Comparison of ENCODE assay signal across 1 cellular context in the genomic region with DNA sequence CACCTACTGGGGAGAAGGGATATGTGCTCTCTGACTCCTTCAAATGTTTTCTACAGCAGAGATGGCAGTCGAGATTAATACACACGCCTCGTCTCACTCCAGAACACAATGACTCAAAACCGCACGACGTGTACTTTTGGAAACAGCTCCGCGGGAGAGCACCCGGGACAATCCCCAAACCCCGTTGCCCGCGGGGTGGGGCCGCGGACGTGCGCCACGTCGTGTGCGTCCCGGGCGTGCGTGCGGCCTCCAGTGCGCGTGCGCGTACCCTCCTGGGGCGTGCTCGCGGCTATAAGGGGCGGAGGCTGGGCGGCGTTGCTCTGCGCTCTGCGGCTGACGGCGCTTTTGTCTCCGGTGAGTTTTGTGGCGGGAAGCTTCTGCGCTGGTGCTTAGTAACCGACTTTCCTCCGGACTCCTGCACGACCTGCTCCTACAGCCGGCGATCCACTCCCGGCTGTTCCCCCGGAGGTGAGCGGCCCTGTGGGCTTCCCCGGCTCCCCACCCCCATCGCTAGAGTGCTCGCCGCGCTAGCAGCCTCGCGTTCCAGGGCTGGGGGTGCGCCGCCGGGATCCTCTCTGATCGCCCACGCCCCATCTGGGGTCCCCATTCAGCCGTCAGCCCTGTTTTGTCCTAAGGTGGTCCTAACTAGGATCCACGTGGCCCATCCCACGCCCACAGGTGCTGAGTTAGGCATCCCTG.
A peak's percentile ranks its signal among the peaks of the same experiment; 100 is the strongest.
TF ChIP-seq lines count a peak whose summit lies in the region.

A gene with protein sequence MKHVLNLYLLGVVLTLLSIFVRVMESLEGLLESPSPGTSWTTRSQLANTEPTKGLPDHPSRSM (plus strand): TSS at position 323 of the 699 bp plus-strand sequence. CDS start 1,391 bp downstream, outside the sequence.

TF ChIP-seq in K562, 482 proteins besides CTCF, POLR2A, EP300 and RAD21 (continued from another document and continues in another):
- TF ChIP-seq, protein P1, sequence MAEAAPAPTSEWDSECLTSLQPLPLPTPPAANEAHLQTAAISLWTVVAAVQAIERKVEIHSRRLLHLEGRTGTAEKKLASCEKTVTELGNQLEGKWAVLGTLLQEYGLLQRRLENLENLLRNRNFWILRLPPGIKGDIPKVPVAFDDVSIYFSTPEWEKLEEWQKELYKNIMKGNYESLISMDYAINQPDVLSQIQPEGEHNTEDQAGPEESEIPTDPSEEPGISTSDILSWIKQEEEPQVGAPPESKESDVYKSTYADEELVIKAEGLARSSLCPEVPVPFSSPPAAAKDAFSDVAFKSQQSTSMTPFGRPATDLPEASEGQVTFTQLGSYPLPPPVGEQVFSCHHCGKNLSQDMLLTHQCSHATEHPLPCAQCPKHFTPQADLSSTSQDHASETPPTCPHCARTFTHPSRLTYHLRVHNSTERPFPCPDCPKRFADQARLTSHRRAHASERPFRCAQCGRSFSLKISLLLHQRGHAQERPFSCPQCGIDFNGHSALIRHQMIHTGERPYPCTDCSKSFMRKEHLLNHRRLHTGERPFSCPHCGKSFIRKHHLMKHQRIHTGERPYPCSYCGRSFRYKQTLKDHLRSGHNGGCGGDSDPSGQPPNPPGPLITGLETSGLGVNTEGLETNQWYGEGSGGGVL (CRISPR knock-in tag; IDR thresholded peaks at IDR 0.05) = no peak
- TF ChIP-seq ZNF586 (CRISPR knock-in tag; conservative IDR thresholded peaks at IDR 0.05) (no peak), TBL1XR1 (IDR thresholded peaks at IDR 0.05; ENCODE audit: low read length in 2 of 2) (peak in 1 of 2 experiments; percentile 68; a peak in 2 of 4 replicates), ZFP1 (CRISPR knock-in tag; IDR thresholded peaks at IDR 0.05) (no peak), ZNF140 (CRISPR knock-in tag; IDR thresholded peaks at IDR 0.05) (no peak), ZNF384 (IDR thresholded peaks at IDR 0.05; ENCODE audit: low read depth, low read length) (peak; percentile 28; the same call in 1 of the 2 replicates), ETV1 (tag; conservative IDR thresholded peaks at IDR 0.05; ENCODE audit: low read depth) (no peak), ZNF143 (CRISPR knock-in tag; IDR thresholded peaks at IDR 0.05) (no peak), PRPF4 (IDR thresholded peaks at IDR 0.05; ENCODE audit: insufficient read depth, low read depth, low read length, poor library complexity, severe bottlenecking) (no peak), BACH1 (tag; IDR thresholded peaks at IDR 0.05) (no peak), ZNF707 (CRISPR knock-in tag; conservative IDR thresholded peaks at IDR 0.05) (no peak), RUNX1 (IDR thresholded peaks at IDR 0.05; ENCODE audit: low read depth) (no peak), NFXL1 (CRISPR knock-in tag; IDR thresholded peaks at IDR 0.05) (no peak), ZNF3 (CRISPR knock-in tag; IDR thresholded peaks at IDR 0.05) (no peak), GTF2E2 (tag; IDR thresholded peaks at IDR 0.05) (no peak; the same call in 1 of the 2 replicates), SNIP1 (IDR thresholded peaks at IDR 0.05; ENCODE audit: low read depth) (no peak), ZNF224 (CRISPR knock-in tag; IDR thresholded peaks at IDR 0.05) (peak; percentile 22; the same call in 1 of the 2 replicates), COPS2 (conservative IDR thresholded peaks at IDR 0.05) (no peak), ESRRA (IDR thresholded peaks at IDR 0.05; ENCODE audit: borderline replicate concordance, low read depth) (peak; percentile 90), PHB (CRISPR knock-in tag; IDR thresholded peaks at IDR 0.05) (no peak), GATA2 (CRISPR knock-in tag; IDR thresholded peaks at IDR 0.05) (peak; percentile 95), CCNT2 (IDR thresholded peaks at IDR 0.05; ENCODE audit: borderline replicate concordance, extremely low read depth, insufficient read length, low read depth, low read length) (peak; percentile 96), ZNF551 (CRISPR knock-in tag; IDR thresholded peaks at IDR 0.05) (no peak), POLR2B (IDR thresholded peaks at IDR 0.05; ENCODE audit: low read depth, partially characterized antibody) (peak; percentile 83), TAF9B (IDR thresholded peaks at IDR 0.05; ENCODE audit: partially characterized antibody) (no peak), KLF1 (tag; IDR thresholded peaks at IDR 0.05) (peak; percentile 72; the same call in 1 of the 2 replicates), SRSF7 (optimal IDR thresholded peaks at IDR 0.05; ENCODE audit: low read depth, low read length) (no peak), ZNF253 (CRISPR knock-in tag; conservative IDR thresholded peaks at IDR 0.05) (no peak), ZNF57 (CRISPR knock-in tag; IDR thresholded peaks at IDR 0.05) (no peak), MYBL2 (IDR thresholded peaks at IDR 0.05; ENCODE audit: low read depth) (no peak), MYBL2 (CRISPR knock-in tag; IDR thresholded peaks at IDR 0.05; ENCODE audit: borderline replicate concordance) (no peak), TEAD1 (CRISPR knock-in tag; IDR thresholded peaks at IDR 0.05) (peak in 1 of 2 experiments; percentile 88; a peak in 2 of 4 replicates), PHF20 (IDR thresholded peaks at IDR 0.05; ENCODE audit: partially characterized antibody) (peak; percentile 51), ZNF431 (CRISPR knock-in tag; IDR thresholded peaks at IDR 0.05) (peak; percentile 58; the same call in 1 of the 2 replicates), SIN3A (IDR thresholded peaks at IDR 0.05; ENCODE audit: borderline replicate concordance in 2 of 2, control insufficient read depth in 1 of 2, low read depth in 2 of 2, low read length in 2 of 2) (peak; percentile 70 to 80; a peak in 3 of 4 replicates)
- TF ChIP-seq, protein P2, sequence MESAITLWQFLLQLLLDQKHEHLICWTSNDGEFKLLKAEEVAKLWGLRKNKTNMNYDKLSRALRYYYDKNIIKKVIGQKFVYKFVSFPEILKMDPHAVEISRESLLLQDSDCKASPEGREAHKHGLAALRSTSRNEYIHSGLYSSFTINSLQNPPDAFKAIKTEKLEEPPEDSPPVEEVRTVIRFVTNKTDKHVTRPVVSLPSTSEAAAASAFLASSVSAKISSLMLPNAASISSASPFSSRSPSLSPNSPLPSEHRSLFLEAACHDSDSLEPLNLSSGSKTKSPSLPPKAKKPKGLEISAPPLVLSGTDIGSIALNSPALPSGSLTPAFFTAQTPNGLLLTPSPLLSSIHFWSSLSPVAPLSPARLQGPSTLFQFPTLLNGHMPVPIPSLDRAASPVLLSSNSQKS (CRISPR knock-in tag; IDR thresholded peaks at IDR 0.05) = no peak
- TF ChIP-seq, protein P3, sequence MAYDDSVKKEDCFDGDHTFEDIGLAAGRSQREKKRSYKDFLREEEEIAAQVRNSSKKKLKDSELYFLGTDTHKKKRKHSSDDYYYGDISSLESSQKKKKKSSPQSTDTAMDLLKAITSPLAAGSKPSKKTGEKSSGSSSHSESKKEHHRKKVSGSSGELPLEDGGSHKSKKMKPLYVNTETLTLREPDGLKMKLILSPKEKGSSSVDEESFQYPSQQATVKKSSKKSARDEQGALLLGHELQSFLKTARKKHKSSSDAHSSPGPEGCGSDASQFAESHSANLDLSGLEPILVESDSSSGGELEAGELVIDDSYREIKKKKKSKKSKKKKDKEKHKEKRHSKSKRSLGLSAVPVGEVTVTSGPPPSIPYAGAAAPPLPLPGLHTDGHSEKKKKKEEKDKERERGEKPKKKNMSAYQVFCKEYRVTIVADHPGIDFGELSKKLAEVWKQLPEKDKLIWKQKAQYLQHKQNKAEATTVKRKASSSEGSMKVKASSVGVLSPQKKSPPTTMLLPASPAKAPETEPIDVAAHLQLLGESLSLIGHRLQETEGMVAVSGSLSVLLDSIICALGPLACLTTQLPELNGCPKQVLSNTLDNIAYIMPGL (CRISPR knock-in tag; IDR thresholded peaks at IDR 0.05) = peak; percentile 75; the same call in 1 of the 2 replicates
- TF ChIP-seq, protein P4, sequence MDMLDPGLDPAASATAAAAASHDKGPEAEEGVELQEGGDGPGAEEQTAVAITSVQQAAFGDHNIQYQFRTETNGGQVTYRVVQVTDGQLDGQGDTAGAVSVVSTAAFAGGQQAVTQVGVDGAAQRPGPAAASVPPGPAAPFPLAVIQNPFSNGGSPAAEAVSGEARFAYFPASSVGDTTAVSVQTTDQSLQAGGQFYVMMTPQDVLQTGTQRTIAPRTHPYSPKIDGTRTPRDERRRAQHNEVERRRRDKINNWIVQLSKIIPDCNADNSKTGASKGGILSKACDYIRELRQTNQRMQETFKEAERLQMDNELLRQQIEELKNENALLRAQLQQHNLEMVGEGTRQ (CRISPR knock-in tag; IDR thresholded peaks at IDR 0.05) = no peak
- TF ChIP-seq, protein P5, sequence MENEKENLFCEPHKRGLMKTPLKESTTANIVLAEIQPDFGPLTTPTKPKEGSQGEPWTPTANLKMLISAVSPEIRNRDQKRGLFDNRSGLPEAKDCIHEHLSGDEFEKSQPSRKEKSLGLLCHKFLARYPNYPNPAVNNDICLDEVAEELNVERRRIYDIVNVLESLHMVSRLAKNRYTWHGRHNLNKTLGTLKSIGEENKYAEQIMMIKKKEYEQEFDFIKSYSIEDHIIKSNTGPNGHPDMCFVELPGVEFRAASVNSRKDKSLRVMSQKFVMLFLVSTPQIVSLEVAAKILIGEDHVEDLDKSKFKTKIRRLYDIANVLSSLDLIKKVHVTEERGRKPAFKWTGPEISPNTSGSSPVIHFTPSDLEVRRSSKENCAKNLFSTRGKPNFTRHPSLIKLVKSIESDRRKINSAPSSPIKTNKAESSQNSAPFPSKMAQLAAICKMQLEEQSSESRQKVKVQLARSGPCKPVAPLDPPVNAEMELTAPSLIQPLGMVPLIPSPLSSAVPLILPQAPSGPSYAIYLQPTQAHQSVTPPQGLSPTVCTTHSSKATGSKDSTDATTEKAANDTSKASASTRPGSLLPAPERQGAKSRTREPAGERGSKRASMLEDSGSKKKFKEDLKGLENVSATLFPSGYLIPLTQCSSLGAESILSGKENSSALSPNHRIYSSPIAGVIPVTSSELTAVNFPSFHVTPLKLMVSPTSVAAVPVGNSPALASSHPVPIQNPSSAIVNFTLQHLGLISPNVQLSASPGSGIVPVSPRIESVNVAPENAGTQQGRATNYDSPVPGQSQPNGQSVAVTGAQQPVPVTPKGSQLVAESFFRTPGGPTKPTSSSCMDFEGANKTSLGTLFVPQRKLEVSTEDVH (IDR thresholded peaks at IDR 0.05; ENCODE audit: low read depth, partially characterized antibody) = peak; percentile 79
- TF ChIP-seq, protein P6, sequence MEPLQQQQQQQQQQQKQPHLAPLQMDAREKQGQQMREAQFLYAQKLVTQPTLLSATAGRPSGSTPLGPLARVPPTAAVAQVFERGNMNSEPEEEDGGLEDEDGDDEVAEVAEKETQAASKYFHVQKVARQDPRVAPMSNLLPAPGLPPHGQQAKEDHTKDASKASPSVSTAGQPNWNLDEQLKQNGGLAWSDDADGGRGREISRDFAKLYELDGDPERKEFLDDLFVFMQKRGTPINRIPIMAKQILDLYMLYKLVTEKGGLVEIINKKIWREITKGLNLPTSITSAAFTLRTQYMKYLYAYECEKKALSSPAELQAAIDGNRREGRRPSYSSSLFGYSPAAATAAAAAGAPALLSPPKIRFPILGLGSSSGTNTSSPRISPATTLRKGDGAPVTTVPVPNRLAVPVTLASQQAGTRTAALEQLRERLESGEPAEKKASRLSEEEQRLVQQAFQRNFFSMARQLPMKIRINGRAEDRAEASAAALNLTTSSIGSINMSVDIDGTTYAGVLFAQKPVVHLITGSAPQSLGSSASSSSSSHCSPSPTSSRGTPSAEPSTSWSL (CRISPR knock-in tag; IDR thresholded peaks at IDR 0.05; ENCODE audit: borderline replicate concordance) = no peak
- TF ChIP-seq, protein P7, sequence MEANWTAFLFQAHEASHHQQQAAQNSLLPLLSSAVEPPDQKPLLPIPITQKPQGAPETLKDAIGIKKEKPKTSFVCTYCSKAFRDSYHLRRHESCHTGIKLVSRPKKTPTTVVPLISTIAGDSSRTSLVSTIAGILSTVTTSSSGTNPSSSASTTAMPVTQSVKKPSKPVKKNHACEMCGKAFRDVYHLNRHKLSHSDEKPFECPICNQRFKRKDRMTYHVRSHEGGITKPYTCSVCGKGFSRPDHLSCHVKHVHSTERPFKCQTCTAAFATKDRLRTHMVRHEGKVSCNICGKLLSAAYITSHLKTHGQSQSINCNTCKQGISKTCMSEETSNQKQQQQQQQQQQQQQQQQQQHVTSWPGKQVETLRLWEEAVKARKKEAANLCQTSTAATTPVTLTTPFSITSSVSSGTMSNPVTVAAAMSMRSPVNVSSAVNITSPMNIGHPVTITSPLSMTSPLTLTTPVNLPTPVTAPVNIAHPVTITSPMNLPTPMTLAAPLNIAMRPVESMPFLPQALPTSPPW (CRISPR knock-in tag; IDR thresholded peaks at IDR 0.05) = peak; percentile 94
- TF ChIP-seq, protein P8, sequence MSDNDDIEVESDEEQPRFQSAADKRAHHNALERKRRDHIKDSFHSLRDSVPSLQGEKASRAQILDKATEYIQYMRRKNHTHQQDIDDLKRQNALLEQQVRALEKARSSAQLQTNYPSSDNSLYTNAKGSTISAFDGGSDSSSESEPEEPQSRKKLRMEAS (CRISPR knock-in tag; IDR thresholded peaks at IDR 0.05) = peak; percentile 87
- TF ChIP-seq, protein P9, sequence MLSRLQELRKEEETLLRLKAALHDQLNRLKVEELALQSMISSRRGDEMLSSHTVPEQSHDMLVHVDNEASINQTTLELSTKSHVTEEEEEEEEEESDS (CRISPR knock-in tag; IDR thresholded peaks at IDR 0.05) = no peak
- TF ChIP-seq, protein P10, sequence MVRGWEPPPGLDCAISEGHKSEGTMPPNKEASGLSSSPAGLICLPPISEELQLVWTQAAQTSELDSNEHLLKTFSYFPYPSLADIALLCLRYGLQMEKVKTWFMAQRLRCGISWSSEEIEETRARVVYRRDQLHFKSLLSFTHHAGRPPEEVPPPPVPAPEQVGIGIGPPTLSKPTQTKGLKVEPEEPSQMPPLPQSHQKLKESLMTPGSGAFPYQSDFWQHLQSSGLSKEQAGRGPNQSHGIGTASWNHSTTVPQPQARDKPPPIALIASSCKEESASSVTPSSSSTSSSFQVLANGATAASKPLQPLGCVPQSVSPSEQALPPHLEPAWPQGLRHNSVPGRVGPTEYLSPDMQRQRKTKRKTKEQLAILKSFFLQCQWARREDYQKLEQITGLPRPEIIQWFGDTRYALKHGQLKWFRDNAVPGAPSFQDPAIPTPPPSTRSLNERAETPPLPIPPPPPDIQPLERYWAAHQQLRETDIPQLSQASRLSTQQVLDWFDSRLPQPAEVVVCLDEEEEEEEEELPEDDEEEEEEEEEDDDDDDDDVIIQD (CRISPR knock-in tag; IDR thresholded peaks at IDR 0.05) = no peak
- TF ChIP-seq, protein P11, sequence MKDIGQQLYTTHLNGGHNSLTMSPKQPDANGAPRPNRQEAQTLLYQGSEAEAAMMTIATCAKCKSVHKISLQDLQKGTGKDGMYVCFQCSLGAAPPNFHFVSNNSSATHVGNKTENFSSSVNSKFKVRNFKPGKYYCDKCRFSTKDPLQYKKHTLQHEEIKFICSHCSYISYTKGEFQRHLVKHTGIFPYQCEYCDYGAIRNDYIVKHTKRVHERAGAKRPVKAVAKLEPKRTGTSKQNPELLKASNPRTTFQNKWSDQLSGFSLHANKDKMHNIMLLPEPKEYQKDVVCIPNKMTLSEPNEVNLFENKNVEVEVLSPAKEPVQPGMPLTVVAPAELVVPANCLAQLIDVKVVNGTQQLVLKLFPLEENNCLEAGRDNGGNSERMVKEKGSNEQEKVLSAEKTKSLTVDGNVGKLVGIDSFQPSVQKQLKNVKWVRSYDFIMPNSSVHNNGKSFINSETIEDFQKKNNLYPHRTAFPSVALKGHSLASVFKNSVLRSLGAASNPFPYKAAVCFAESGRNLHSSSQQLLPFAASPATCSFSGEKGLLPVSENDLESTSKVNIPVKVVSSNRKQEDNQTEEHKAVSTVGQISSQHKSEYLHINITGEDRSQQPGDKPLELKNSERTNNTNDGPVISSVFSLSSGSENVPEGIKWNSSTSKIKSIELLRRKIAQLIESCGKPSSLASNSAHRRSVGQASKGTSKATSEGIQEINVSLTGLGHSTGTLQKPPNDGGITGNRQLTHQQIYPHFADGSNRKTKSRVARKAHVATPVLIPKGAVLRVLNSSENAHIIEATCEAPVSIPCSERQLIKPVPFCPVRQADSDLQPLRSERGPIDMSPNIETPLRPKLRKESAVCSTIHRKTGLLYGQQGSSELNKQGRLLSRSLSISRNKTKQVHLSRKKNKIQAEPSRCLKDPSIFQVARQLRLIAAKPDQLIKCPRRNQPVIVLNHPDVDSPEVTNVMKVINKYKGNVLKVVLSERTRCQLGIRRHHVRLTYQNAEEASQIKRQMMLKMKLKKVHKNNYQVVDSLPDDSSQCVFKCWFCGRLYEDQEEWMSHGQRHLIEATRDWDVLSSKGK (CRISPR knock-in tag; IDR thresholded peaks at IDR 0.05) = no peak
